25 cellular contexts compared by ENCODE assay signal in genomic region chr3:183790700-183791099, GRCh38. TPM values are rescaled to one million over a fixed set of nuclear protein-coding genes. Genes with fewer than 3 reads are reported as not detected.
"Had no signal": no experiment of that assay in that cellular context is flagged by ENCODE, and none has a peak within 500 bp of the region (broad histone marks: within the 10 kb centered on the region; RNA-seq: fewer than 3 reads in every experiment).

No MANE protein-coding gene starts in this region.

- H3K27ac ChIP-seq: HL-60, KMS-11, SJSA1, SK-N-MC had no signal

- FAIRE-seq: HTR-8/SVneo, K562, RCC 7860 had no signal

- DNase-seq: Kasumi-1, MM.1S, NCI-H1092 treated with DMSO at 0.1 percent for 48 hours, NCI-H1436, NCI-H187, NCI-H2029, NCI-H2081 treated with DMSO at 0.1 percent for 48 hours, NCI-H2171, NCI-H226, NCI-H446, NCI-H510A, NCI-H524 treated with DMSO at 0.1 percent for 48 hours, NCI-H69, NCI-H774, Right ventricle myocardium superior, RPMI8226, SIG-M5 had no signal

- H3K9ac ChIP-seq: KMS-11 had no signal

- H3K4me3 ChIP-seq: K562, SJSA1, SK-N-MC had no signal

- H3K4me1 ChIP-seq: SJSA1 had no signal

- H3K27me3 Mint-ChIP-seq: IgD-negative memory B cell had no signal

- H3K4me3 Mint-ChIP-seq: IgD-negative memory B cell had no signal

- H3K9me3 Mint-ChIP-seq: IgD-negative memory B cell had no signal

- H3K9me3 ChIP-seq: SJSA1 had no signal

- H3K27me3 ChIP-seq: SJSA1 had no signal

- H3K4me2 ChIP-seq: KMS-11 had no signal

- H3K4me1 Mint-ChIP-seq: IgD-negative memory B cell had no signal

RNA-seq across cellular contexts. Expression of gene MAP6D1, which starts 34.7 kb away (rescaled TPM):
- polyA plus RNA-seq: IgD-negative memory B cell had no signal
